2 cellular contexts compared by ENCODE assay signal in the genomic region with DNA sequence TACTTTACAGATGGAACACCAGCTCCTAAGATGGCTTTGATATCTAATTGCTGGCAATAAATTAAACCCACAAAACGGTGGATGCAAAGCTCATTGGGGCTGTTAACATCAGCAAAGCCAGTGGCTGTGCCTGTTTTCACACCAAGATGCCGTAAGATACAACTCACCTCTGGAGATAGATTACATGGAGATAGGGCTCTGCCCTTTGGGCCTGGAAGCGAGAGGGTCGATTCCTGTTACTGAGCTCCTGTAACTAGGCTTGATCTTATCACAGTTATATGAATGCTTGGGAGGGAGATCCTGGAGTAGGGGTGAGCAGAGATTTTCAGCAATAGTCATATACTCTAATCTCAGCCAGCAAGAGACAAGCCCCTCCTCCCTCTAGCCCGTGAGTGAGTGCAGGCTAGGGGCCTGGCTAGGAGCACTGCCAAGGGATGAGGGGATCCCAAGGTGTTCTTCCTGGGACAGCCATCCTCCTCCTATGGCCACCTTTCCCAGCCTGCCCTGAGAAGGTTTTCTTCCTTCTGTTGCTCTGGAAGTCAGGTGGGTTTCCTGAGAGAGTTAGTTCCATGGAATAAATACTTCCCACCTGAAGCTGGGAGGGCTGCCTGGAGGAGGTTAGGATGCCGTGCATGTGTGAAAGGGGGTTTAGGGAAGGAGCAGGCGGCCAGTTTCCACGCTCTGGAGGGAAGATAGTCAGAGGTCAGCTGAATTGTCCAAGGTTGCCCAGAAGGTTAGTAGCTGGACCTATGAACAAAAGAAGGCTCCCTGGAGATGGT.
TF ChIP-seq lines count a peak whose summit lies in the region.

No MANE protein-coding gene starts in this region.

TF ChIP-seq in SK-N-SH, 30 proteins besides CTCF, POLR2A, EP300 and RAD21:
- no peak for TF ChIP-seq RXRA (IDR thresholded peaks at IDR 0.05; ENCODE audit: borderline replicate concordance, low read depth)
- TF ChIP-seq GATA2 (CRISPR knock-in tag; IDR thresholded peaks at IDR 0.05) = peak; percentile 55
TF ChIP-seq in SK-N-SH: peak in this region for 1.

TF ChIP-seq in SK-N-SH treated with all-trans-retinoic acid at 6 μM for 48 hours, 23 proteins besides CTCF, POLR2A, EP300 and RAD21:
- TF ChIP-seq ISL1 (CRISPR knock-in tag; IDR thresholded peaks at IDR 0.05) = no peak
- TF ChIP-seq ZNF70 (CRISPR knock-in tag; IDR thresholded peaks at IDR 0.05) = no peak
- TF ChIP-seq OSR1 (CRISPR knock-in tag; IDR thresholded peaks at IDR 0.05) = no peak
- TF ChIP-seq SNAI2 (CRISPR knock-in tag; IDR thresholded peaks at IDR 0.05) = no peak
- no peak for TF ChIP-seq TOX (CRISPR knock-in tag; IDR thresholded peaks at IDR 0.05; ENCODE audit: borderline replicate concordance)
- no peak for TF ChIP-seq ZNF565 (CRISPR knock-in tag; conservative IDR thresholded peaks at IDR 0.05; ENCODE audit: low read depth)
